In genomic region chr4:91298156-91298700, GRCh38 we compare ENCODE assay signal across 17 cellular contexts.
A peak's percentile ranks its signal among the peaks of the same experiment; 100 is the strongest.
DNase-seq lines count a peak whose midpoint lies in the region; ATAC-seq and TF ChIP-seq lines count a peak whose summit lies in the region.
"Had no signal": no experiment of that assay in that cellular context is flagged by ENCODE, and none has a peak within 500 bp of the region (broad histone marks: within the 10 kb centered on the region; RNA-seq: fewer than 3 reads in every experiment).

No MANE protein-coding gene starts in this region.

- TF ChIP-seq CTCF in right lobe of liver (IDR thresholded peaks at IDR 0.05) = no peak

- DNase-seq in G401 (ENCODE audit: low spot score) (peak; percentile 63), cerebellar cortex (ENCODE audit: low spot score) (peak; percentile 59), myocyte (ENCODE audit: low read depth) (peak; percentile 5), superior temporal gyrus (ENCODE audit: extremely low spot score) (peak; percentile 17), right lobe of liver (no peak), HUDEP-2 (lab: John Stamatoyannopoulos, UW; ENCODE audit: unreplicated experiment in 76 of 76) (no peak)
- no peak for DNase-seq in activated CD4-positive, CD25-positive, alpha-beta regulatory T cell (lab: John Stamatoyannopoulos, UW)
- DNase-seq: CD4-positive, alpha-beta T cell; CD8-positive, alpha-beta memory T cell; DMS53; DMS79 treated with DMSO at 0.1 percent for 48 hours; GM23248; H9; HFFc6 had no signal

- ATAC-seq in right lobe of liver = no peak

- no peaks in the 10 kb centered on the region for H3K9me3 ChIP-seq in right lobe of liver
- H3K9me3 ChIP-seq: BLaER1 had no signal

- H3K27ac ChIP-seq in right lobe of liver = no peak overlapping the region
- H3K27ac ChIP-seq: 22Rv1, BLaER1, C4-2B, GM23248 had no signal

- no peak for TF ChIP-seq POLR2A in right lobe of liver (IDR thresholded peaks at IDR 0.05)

- no peaks in the 10 kb centered on the region for H3K36me3 ChIP-seq in right lobe of liver
- H3K36me3 ChIP-seq: BLaER1 had no signal

- intact Hi-C loops in right lobe of liver (cut with DNase I) = no loop called here

- H3K27me3 ChIP-seq in right lobe of liver = no peaks in the 10 kb centered on the region
- H3K27me3 ChIP-seq: BLaER1 had no signal

- no peaks in the 10 kb centered on the region for H3K4me1 ChIP-seq in right lobe of liver
- H3K4me1 ChIP-seq: BLaER1 had no signal

- in situ Hi-C loops in G401 (cut with HindIII; ENCODE audit: low sequenced_read_pairs) = no loop called here

- H3K4me3 ChIP-seq in right lobe of liver = no peak overlapping the region
- H3K4me3 ChIP-seq: BLaER1, GM23248 had no signal

- WGBS in right lobe of liver (ENCODE audit: insufficient coverage, low coverage, low lambda C conversion rate, missing lambda C conversion rate) = 56% methylated on average over 2 of the region's 3 CpGs

Comparison
In these comparisons a context has a peak if more than half of its experiments do, and no peak if none do; other contexts are left out.
1. DNase-seq: peak in G401 (single experiment), cerebellar cortex (single experiment), myocyte (single experiment) and superior temporal gyrus (single experiment); none in right lobe of liver (0 of 3), HUDEP-2 (0 of 76) and activated CD4-positive, CD25-positive, alpha-beta regulatory T cell (0 of 4).